8 cellular contexts compared by ENCODE assay signal in the genomic region with DNA sequence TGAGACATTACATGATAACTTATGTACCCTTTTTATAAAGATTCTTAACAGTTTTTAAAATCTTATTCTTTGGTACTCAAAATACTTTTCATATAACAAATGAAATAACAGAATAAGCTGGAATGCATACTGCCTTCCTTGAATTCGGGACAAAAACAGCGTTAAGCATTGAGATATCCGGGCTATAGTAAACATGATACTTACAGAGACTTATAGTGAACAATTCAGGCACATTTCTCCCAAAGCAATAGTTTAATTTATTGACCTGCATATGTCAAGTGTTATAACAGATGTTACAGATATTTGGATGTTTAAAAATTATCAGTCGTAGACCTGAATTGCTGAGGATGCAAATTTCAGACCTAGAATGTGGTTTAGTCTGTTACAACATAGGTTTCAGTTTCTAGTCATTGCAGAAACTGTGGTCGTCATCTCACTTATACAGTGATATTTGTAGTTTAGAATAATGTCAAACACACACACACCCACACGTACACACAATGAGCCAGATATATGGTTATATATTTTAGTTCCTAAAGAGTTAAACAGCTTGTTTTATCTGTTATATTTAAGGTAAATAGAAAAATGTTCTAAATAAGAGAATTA.
A peak's percentile ranks its signal among the peaks of the same experiment; 100 is the strongest.
DNase-seq lines count a peak whose midpoint lies in the region; ATAC-seq and TF ChIP-seq lines count a peak whose summit lies in the region.

No MANE protein-coding gene starts in this region.

- peak overlapping the region; percentile 52 for H3K4me3 ChIP-seq in WI38 (ENCODE audit: low read depth, low read length)
- peak overlapping the region; percentile 37 for H3K4me3 ChIP-seq in skeletal muscle cell (ENCODE audit: low read depth, low read length)
- H3K4me3 ChIP-seq in brain microvascular endothelial cell (ENCODE audit: low read depth, low read length) = no peak overlapping the region

- ATAC-seq in activated T-cell treated with anti-CD3 and anti-CD28 coated beads, Interleukin-2, amount 50 U/mL, for 72 hours (replicated peaks in 1 of 2) = peak; percentile 92 to 97
- ATAC-seq in HG03066 (IDR thresholded peaks at IDR 0.05; ENCODE audit: low read depth, unreplicated experiment) = peak; percentile 97

- H3K27ac ChIP-seq in brain microvascular endothelial cell = no peak overlapping the region

- H3K4me3 Mint-ChIP-seq in activated T-cell treated with anti-CD3 and anti-CD28 coated beads, Interleukin-2, amount 50 U/mL, for 72 hours = peak overlapping the region; percentile 36 to 76

- peak; percentile 27 to 46 for DNase-seq in activated T-cell treated with anti-CD3 and anti-CD28 coated beads, Interleukin-2, amount 50 U/mL, for 72 hours
- DNase-seq in activated T-cell treated with anti-CD3 and anti-CD28 coated beads for 4 hours (no peak), skeletal muscle cell (ENCODE audit: low read depth) (no peak), hepatic stellate cell (ENCODE audit: low spot score) (no peak), brain microvascular endothelial cell (no peak), NCI-H2081 treated with DMSO at 0.1 percent for 48 hours (lab: John Stamatoyannopoulos, UW) (no peak)

- peaks cover 3 to 9% of the 10 kb centered on the region in 2 donors for H3K36me3 Mint-ChIP-seq in activated T-cell treated with anti-CD3 and anti-CD28 coated beads, Interleukin-2, amount 50 U/mL, for 72 hours (ENCODE audit: insufficient read depth in 2 of 2)

- H3K27me3 ChIP-seq in brain microvascular endothelial cell (replicated peaks) = no peaks in the 10 kb centered on the region

- H3K9me3 Mint-ChIP-seq in activated T-cell treated with anti-CD3 and anti-CD28 coated beads, Interleukin-2, amount 50 U/mL, for 72 hours = no peaks in the 10 kb centered on the region

- no peak for TF ChIP-seq CTCF in WI38 (IDR thresholded peaks at IDR 0.05; ENCODE audit: low read depth, low read length)
- TF ChIP-seq CTCF in brain microvascular endothelial cell (IDR thresholded peaks at IDR 0.05; ENCODE audit: low read depth, low read length, missing control alignments) = no peak

- peak overlapping the region; percentile 28 for H3K27ac Mint-ChIP-seq in activated T-cell treated with anti-CD3 and anti-CD28 coated beads, Interleukin-2, amount 50 U/mL, for 72 hours

- no peaks in the 10 kb centered on the region for H3K36me3 ChIP-seq in brain microvascular endothelial cell (replicated peaks)

- peaks cover 15% of the 10 kb centered on the region for H3K27me3 Mint-ChIP-seq in activated T-cell treated with anti-CD3 and anti-CD28 coated beads, Interleukin-2, amount 50 U/mL, for 72 hours (ENCODE audit: low read depth)

- in situ Hi-C loops in brain microvascular endothelial cell (cut with HindIII; ENCODE audit: low pct_ligation_motif_present, low sequenced_read_pairs) = no loop called here

- peaks cover 43% of the 10 kb centered on the region for H3K4me1 Mint-ChIP-seq in activated T-cell treated with anti-CD3 and anti-CD28 coated beads, Interleukin-2, amount 50 U/mL, for 72 hours (ENCODE audit: low read depth)

Comparison
In these comparisons a context has a peak if more than half of its experiments do, and no peak if none do; other contexts are left out.
1. DNase-seq: peak in activated T-cell treated with anti-CD3 and anti-CD28 coated beads, Interleukin-2, amount 50 U/mL, for 72 hours (2 of 2); none in activated T-cell treated with anti-CD3 and anti-CD28 coated beads for 4 hours (single experiment), skeletal muscle cell (single experiment), hepatic stellate cell (single experiment), brain microvascular endothelial cell (single experiment) and NCI-H2081 treated with DMSO at 0.1 percent for 48 hours (single experiment).